In genomic region chr20:10433623-10434466, GRCh38 we compare ENCODE assay signal across 8 cellular contexts. TPM values are rescaled to one million over a fixed set of nuclear protein-coding genes. Genes with fewer than 3 reads are reported as not detected.
DNase-seq lines count a peak whose midpoint lies in the region; ATAC-seq and TF ChIP-seq lines count a peak whose summit lies in the region.

Gene MKKS (minus strand): TSS chr20:10434222. CDS start chr20:10413514, 20,708 bp downstream.

- ATAC-seq in GM18867 (IDR thresholded peaks at IDR 0.05; ENCODE audit: unreplicated experiment) (peak; percentile 63), HG03095 (IDR thresholded peaks at IDR 0.05; ENCODE audit: unreplicated experiment) (peak; percentile 46)

- CTCF ChIA-PET in A673 (lab: Charles Lee): interaction anchor here (0.8 kb wide), 1 partner anchor 41 kb away, joined by 3 read pairs; no protein-coding TSS in a partner anchor

- peaks cover 45% of the 10 kb centered on the region for H3K4me1 ChIP-seq in A673 (ENCODE audit: insufficient read depth, low read length, poor library complexity, severe bottlenecking)
- H3K4me1 ChIP-seq in breast epithelium: peaks cover 0 to 4% of the 10 kb centered on the region in 2 donors
- H3K4me1 ChIP-seq in spleen: peaks cover 11 to 69% (median 40%) of the 10 kb centered on the region in 6 donors

- peak within 1 kb of the TSS; percentile 87 for H3K27ac ChIP-seq in A673 (ENCODE audit: low read depth, low read length, poor library complexity, severe bottlenecking)
- peak within 1 kb of the TSS; percentile 97 for H3K27ac ChIP-seq in WERI-Rb-1
- H3K27ac ChIP-seq in breast epithelium: peak within 1 kb of the TSS; percentile 90 to 91
- peak within 1 kb of the TSS; percentile 90 to 97 (median 95) for H3K27ac ChIP-seq in spleen

- DNase-seq in A673 (ENCODE audit: low spot score): peak; percentile 96
- DNase-seq in NCI-H2171 treated with DMSO at 0.1 percent for 48 hours (lab: John Stamatoyannopoulos, UW): peak; percentile 97
- peak; percentile 92 for DNase-seq in WERI-Rb-1
- DNase-seq in breast epithelium (ENCODE audit: low spot score in 2 of 2): peak; percentile 77 to 87
- DNase-seq in inferior parietal cortex (ENCODE audit: extremely low spot score): peak; percentile 90
- DNase-seq in spleen: peak; percentile 98

- whole genome bisulfite sequencing in spleen, 5 donors: 0 to 1% (median 0%) methylated on average over 59 to 73 of the region's 73 CpGs

- H3K4me3 ChIP-seq in A673 (ENCODE audit: low read depth, low read length, poor library complexity, severe bottlenecking) (peak within 1 kb of the TSS; percentile 78), WERI-Rb-1 (ENCODE audit: low read depth, low read length) (peak within 1 kb of the TSS; percentile 82), breast epithelium (peak within 1 kb of the TSS; percentile 85 to 93 (median 90)), spleen (peak within 1 kb of the TSS; percentile 65 to 95 (median 75))

- no TSS peak for BruUV-seq in A673 (replicated peaks; lab: Mats Ljungman, UMichigan)

- H3K27me3 ChIP-seq in A673 (replicated peaks; ENCODE audit: insufficient read depth, low read depth, low read length, poor library complexity) (no peaks in the 10 kb centered on the region), WERI-Rb-1 (ENCODE audit: insufficient read depth, low read depth, severe bottlenecking) (no peaks in the 10 kb centered on the region), breast epithelium (no peaks in the 10 kb centered on the region), spleen (replicated peaks in 1 of 7) (no peaks in the 10 kb centered on the region)

- TF ChIP-seq POLR2A in breast epithelium (IDR thresholded peaks at IDR 0.05) (no peak), spleen (IDR thresholded peaks at IDR 0.05) (peak in 1 of 3 donors; percentile 41)

- TF ChIP-seq CTCF in A673 (conservative IDR thresholded peaks at IDR 0.05; ENCODE audit: low read depth, low read length) (0 out of 2 replicates have a peak, but pooled peaks have one; percentile 19), WERI-Rb-1 (IDR thresholded peaks at IDR 0.05; ENCODE audit: low read depth, low read length) (no peak), breast epithelium (IDR thresholded peaks at IDR 0.05) (peak in 1 of 3 donors; percentile 4), spleen (IDR thresholded peaks at IDR 0.05 in 8 of 11, conservative IDR thresholded peaks at IDR 0.05 in 3 of 11) (peak in 3 of 11 experiments; percentile 9 to 13 (median 9))

- H3K36me3 ChIP-seq in A673 (ENCODE audit: insufficient read depth, low read length, poor library complexity, severe bottlenecking) (no peaks in the 10 kb centered on the region), WERI-Rb-1 (peaks cover 2% of the 10 kb centered on the region; the same call in 1 of the 2 replicates), breast epithelium (no peaks in the 10 kb centered on the region), spleen (no peaks in the 10 kb centered on the region)

- no peaks in the 10 kb centered on the region for H3K9me3 ChIP-seq in A673 (ENCODE audit: low read depth, low read length, poor library complexity, severe bottlenecking)
- H3K9me3 ChIP-seq in WERI-Rb-1 (ENCODE audit: severe bottlenecking): no peaks in the 10 kb centered on the region
- no peaks in the 10 kb centered on the region for H3K9me3 ChIP-seq in breast epithelium
- no peaks in the 10 kb centered on the region for H3K9me3 ChIP-seq in spleen

- POLR2A ChIA-PET in A673 (lab: Charles Lee; ENCODE audit: low non-redundant PET): no interaction called here

- intact Hi-C loops in A673 (cut with micrococcal nuclease; ENCODE audit: unreplicated experiment) (loop anchor here (2.0 to 5.0 kb wide), 3 partner anchors 33 to 103 kb away; no protein-coding TSS in a partner anchor), breast epithelium (cut with DNase I; ENCODE audit: low total_unique reads) (no loop called here), spleen (cut with DNase I; ENCODE audit: low total_unique reads) (no loop called here)

RNA-seq across cellular contexts. Expression of gene MKKS, which starts in this region (rescaled TPM):
- total RNA-seq in A673 (2021) (29.2 and 31.9 TPM in 2 replicates), breast epithelium (10 to 100 TPM; 12.8 to 14.9 (median 14.7) TPM), spleen (10 to 100 TPM; 10.4 to 18.8 (median 13.6) TPM)
- polyA plus RNA-seq in spleen: 10 to 100 TPM; 11.7 to 16.3 (median 14.3) TPM

Comparison
In these comparisons a context has a peak if more than half of its experiments do, and no peak if none do; other contexts are left out.
1. Peak in every context shown above with its lines: DNase-seq, ATAC-seq, H3K4me3 ChIP-seq and H3K27ac ChIP-seq.